30 cellular contexts compared by ENCODE assay signal in genomic region chr20:23301436-23302050, GRCh38.
"Had no signal": no experiment of that assay in that cellular context is flagged by ENCODE, and none has a peak within 500 bp of the region (broad histone marks: within the 10 kb centered on the region; RNA-seq: fewer than 3 reads in every experiment).

No MANE protein-coding gene starts in this region.

- H3K4me3 ChIP-seq: left lung, lower lobe of right lung, psoas muscle, spleen, suprapubic skin, thoracic aorta, tibial artery, upper lobe of right lung had no signal

- H3K4me1 Mint-ChIP-seq: immature natural killer cell; stimulated activated effector memory CD8-positive, alpha-beta T cell treated with anti-CD3 and anti-CD28 coated beads, Interleukin-12 subunit alpha, Interleukin-12 subunit beta, amount 100 ng/mL, for 72 hours had no signal

- H3K36me3 Mint-ChIP-seq: immature natural killer cell; naive thymus-derived CD8-positive, alpha-beta T cell; stimulated activated effector memory CD8-positive, alpha-beta T cell treated with anti-CD3 and anti-CD28 coated beads, Interleukin-12 subunit alpha, Interleukin-12 subunit beta, amount 100 ng/mL, for 72 hours had no signal

- H3K27ac ChIP-seq: left lung, lower lobe of right lung, neutrophil, parathyroid adenoma, psoas muscle, spleen, suprapubic skin, thoracic aorta, tibial artery, upper lobe of right lung had no signal

- H3K27ac Mint-ChIP-seq: immature natural killer cell; naive thymus-derived CD8-positive, alpha-beta T cell; nephron; stimulated activated effector memory CD8-positive, alpha-beta T cell treated with anti-CD3 and anti-CD28 coated beads, Interleukin-12 subunit alpha, Interleukin-12 subunit beta, amount 100 ng/mL, for 72 hours; stimulated activated naive CD8-positive, alpha-beta T cell treated with anti-CD3 and anti-CD28 coated beads, Interleukin-15, Interleukin-2, amounts not matched to agents 100 ng/mL and 50 ng/mL, for 24 hours had no signal

- H3K9me3 ChIP-seq: left lung, lower lobe of right lung, neutrophil, psoas muscle, spleen, suprapubic skin, thoracic aorta, tibial artery, upper lobe of right lung had no signal

- FAIRE-seq: islet of Langerhans, kidney, small intestine, urothelium cell line had no signal

- H3K36me3 ChIP-seq: left lung, lower lobe of right lung, neutrophil, spleen, suprapubic skin, thoracic aorta, tibial artery, upper lobe of right lung had no signal

- H3K4me1 ChIP-seq: parathyroid adenoma, psoas muscle, spleen, tibial artery had no signal

- ATAC-seq: left colon; naive thymus-derived CD8-positive, alpha-beta T cell; psoas muscle; right cardiac atrium; sciatic nerve; stimulated activated effector memory CD8-positive, alpha-beta T cell treated with anti-CD3 and anti-CD28 coated beads, Interleukin-12 subunit alpha, Interleukin-12 subunit beta, amount 100 ng/mL, for 72 hours had no signal

- H3K79me2 ChIP-seq: parathyroid adenoma had no signal

- H3K9me3 Mint-ChIP-seq: immature natural killer cell; naive thymus-derived CD8-positive, alpha-beta T cell; nephron; neural crest cell; stimulated activated effector memory CD8-positive, alpha-beta T cell treated with anti-CD3 and anti-CD28 coated beads, Interleukin-12 subunit alpha, Interleukin-12 subunit beta, amount 100 ng/mL, for 72 hours; stimulated activated naive CD8-positive, alpha-beta T cell treated with anti-CD3 and anti-CD28 coated beads, Interleukin-15, Interleukin-2, amounts not matched to agents 100 ng/mL and 50 ng/mL, for 24 hours had no signal

- DNase-seq: hypothalamus; immature natural killer cell; kidney; left colon; left lung; lower lobe of right lung; mammary epithelial cell; mesenchymal stem cell; occipital lobe; psoas muscle; right cardiac atrium; small intestine; spleen; stimulated activated CD4-positive, alpha-beta T cell treated with anti-CD3 and anti-CD28 coated beads, Interleukin-4, amount 100 ng/mL, for 24 hours; stimulated activated naive CD4-positive, alpha-beta T cell; trophoblast cell had no signal

- H2AFZ ChIP-seq: parathyroid adenoma had no signal

- H3K27me3 ChIP-seq: left lung, neutrophil, suprapubic skin, tibial artery, upper lobe of right lung had no signal

- H3K4me3 Mint-ChIP-seq: immature natural killer cell; naive thymus-derived CD8-positive, alpha-beta T cell; nephron; neural crest cell; stimulated activated effector memory CD8-positive, alpha-beta T cell treated with anti-CD3 and anti-CD28 coated beads, Interleukin-12 subunit alpha, Interleukin-12 subunit beta, amount 100 ng/mL, for 72 hours; stimulated activated naive CD8-positive, alpha-beta T cell treated with anti-CD3 and anti-CD28 coated beads, Interleukin-15, Interleukin-2, amounts not matched to agents 100 ng/mL and 50 ng/mL, for 24 hours had no signal

- H3K9ac ChIP-seq: parathyroid adenoma had no signal
